Comparison of ENCODE assay signal across 8 cellular contexts in the genomic region with DNA sequence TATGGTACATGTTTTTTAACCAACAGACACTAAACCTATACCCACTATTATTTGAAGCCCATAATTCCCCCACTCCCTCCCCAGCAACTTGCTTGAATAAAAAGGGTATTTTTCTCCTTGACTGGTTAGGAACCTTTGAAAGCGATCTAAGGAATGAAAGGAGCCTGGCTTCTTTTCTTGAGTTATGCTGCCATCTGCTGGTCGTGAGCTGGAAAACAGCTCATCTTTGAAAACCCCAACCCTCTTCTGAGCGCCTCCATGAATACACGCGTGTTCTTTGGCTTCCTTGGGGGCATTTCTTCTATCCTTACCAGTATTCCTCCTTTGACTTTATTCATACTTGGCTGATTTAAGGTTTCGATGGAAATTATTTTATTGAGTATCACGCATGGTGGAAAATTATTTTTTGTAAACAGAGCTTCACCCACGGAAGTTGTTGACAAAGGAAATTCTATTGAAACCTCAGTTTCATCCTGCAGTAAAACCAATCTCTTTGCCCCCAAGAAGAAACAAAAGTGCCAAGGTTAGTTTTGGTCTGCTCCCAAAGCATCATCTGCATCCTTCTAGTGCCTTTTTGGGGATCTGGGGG.
DNase-seq lines count a peak whose midpoint lies in the region; TF ChIP-seq lines count a peak whose summit lies in the region.

No MANE protein-coding gene starts in this region.

- intact Hi-C loops in activated naive CD4-positive, alpha-beta T cell treated with anti-CD3 and anti-CD28 coated beads for 36 hours (cut with micrococcal nuclease), result loop anchor here (1.0 to 2.0 kb wide), 4 partner anchors 47 to 316 kb away; partner anchors contain the start of gene VPS33B
- intact Hi-C loops in posterior cingulate gyrus (cut with DNase I), result loop anchor here (1.0 to 2.0 kb wide), 2 partner anchors 215 to 317 kb away; partner anchors contain the start of gene RCCD1
- intact Hi-C loops in vagina (cut with DNase I), result loop anchor here (5.0 kb wide), 1 partner anchor 214 kb away; no protein-coding TSS in a partner anchor

- H3K27ac Mint-ChIP-seq in activated naive CD4-positive, alpha-beta T cell treated with anti-CD3 and anti-CD28 coated beads for 36 hours, result no peak overlapping the region

- no peaks in the 10 kb centered on the region for H3K36me3 ChIP-seq in vagina

- no peak for TF ChIP-seq POLR2A in vagina (IDR thresholded peaks at IDR 0.05)

- peaks cover 3% of the 10 kb centered on the region for H3K4me1 Mint-ChIP-seq in activated naive CD4-positive, alpha-beta T cell treated with anti-CD3 and anti-CD28 coated beads for 36 hours (ENCODE audit: low read depth)

- peaks cover 5% of the 10 kb centered on the region for H3K27me3 Mint-ChIP-seq in activated naive CD4-positive, alpha-beta T cell treated with anti-CD3 and anti-CD28 coated beads for 36 hours (ENCODE audit: low read depth)

- H3K36me3 Mint-ChIP-seq in activated naive CD4-positive, alpha-beta T cell treated with anti-CD3 and anti-CD28 coated beads for 36 hours (ENCODE audit: low read depth), result no peaks in the 10 kb centered on the region

- no peaks in the 10 kb centered on the region for H3K9me3 ChIP-seq in vagina

- DNase-seq in A172 (ENCODE audit: low spot score), result peak; percentile 41
- DNase-seq in GM13976 (ENCODE audit: low spot score), result peak; percentile 60
- peak; percentile 77 for DNase-seq in LoVo (ENCODE audit: low spot score)
- DNase-seq in SHP77 treated with DMSO at 0.1 percent for 48 hours (lab: John Stamatoyannopoulos, UW), result peak; percentile 4
- peak; percentile 77 for DNase-seq in activated naive CD4-positive, alpha-beta T cell treated with anti-CD3 and anti-CD28 coated beads for 36 hours
- peak; percentile 76 for DNase-seq in globus pallidus (ENCODE audit: low spot score)
- peak in 8 of 10 donors; percentile 26 to 86 (median 66) for DNase-seq in posterior cingulate gyrus
- no peak for DNase-seq in vagina (ENCODE audit: extremely low spot score in 2 of 2)

- H3K9me3 Mint-ChIP-seq in activated naive CD4-positive, alpha-beta T cell treated with anti-CD3 and anti-CD28 coated beads for 36 hours, result peaks cover 4% of the 10 kb centered on the region

- CTCF ChIA-PET in activated naive CD4-positive, alpha-beta T cell treated with anti-CD3 and anti-CD28 coated beads for 36 hours (lab: Charles Lee), result interaction anchor here (0.6 to 3.5 kb wide), 33 partner anchors 11 to 450 kb away, joined by 3 to 78 read pairs (median 4); partner anchors contain the start of genes HDDC3, RCCD1 and SV2B

- H3K27ac ChIP-seq in vagina, result no peak overlapping the region

- TF ChIP-seq CTCF in GM13976 (IDR thresholded peaks at IDR 0.05; ENCODE audit: borderline replicate concordance, control extremely low read depth, extremely low read depth, insufficient read depth, missing control alignments) (peak; percentile 71), vagina (IDR thresholded peaks at IDR 0.05) (peak; percentile 70 to 80 (median 70))

- no peak overlapping the region for H3K4me3 Mint-ChIP-seq in activated naive CD4-positive, alpha-beta T cell treated with anti-CD3 and anti-CD28 coated beads for 36 hours

- no peak overlapping the region for H3K4me3 ChIP-seq in vagina

- H3K27me3 ChIP-seq in vagina, result no peaks in the 10 kb centered on the region

- in situ Hi-C loops in GM13976 (cut with MboI; ENCODE audit: low sequenced_read_pairs, unreplicated experiment), result no loop called here

- H3K4me1 ChIP-seq in vagina, result no peaks in the 10 kb centered on the region

Comparison
In these comparisons a context has a peak if more than half of its experiments do, and no peak if none do; other contexts are left out.
1. DNase-seq: peak in A172 (single experiment), GM13976 (single experiment), LoVo (single experiment), SHP77 treated with DMSO at 0.1 percent for 48 hours (single experiment), activated naive CD4-positive, alpha-beta T cell treated with anti-CD3 and anti-CD28 coated beads for 36 hours (single experiment), globus pallidus (single experiment) and posterior cingulate gyrus (8 of 10); none in vagina (0 of 2).